Comparison of ENCODE assay signal across 13 cellular contexts in genomic region chr6:24191346-24191745, GRCh38.
DNase-seq lines count a peak whose midpoint lies in the region; ATAC-seq and TF ChIP-seq lines count a peak whose summit lies in the region.
"Had no signal": no experiment of that assay in that cellular context is flagged by ENCODE, and none has a peak within 500 bp of the region (broad histone marks: within the 10 kb centered on the region; RNA-seq: fewer than 3 reads in every experiment).

No MANE protein-coding gene starts in this region.

- H3K9me2 ChIP-seq in SK-N-SH: no peaks in the 10 kb centered on the region

- CTCF ChIA-PET in Calu3 (lab: Charles Lee): no interaction called here
- CTCF ChIA-PET in SK-N-SH (lab: Yijun Ruan, JAX): interaction anchor here (0.8 to 1.7 kb wide), 4 partner anchors 14 to 127 kb away, joined by 3 to 12 read pairs (median 3); no protein-coding TSS in a partner anchor

- TF ChIP-seq RAD21 in SK-N-SH (IDR thresholded peaks at IDR 0.05; ENCODE audit: low read length): no peak

- BruUV-seq in Calu3 (replicated peaks; lab: Mats Ljungman, UMichigan): no TSS peak

- H3K4me3 ChIP-seq in AG10803 (ENCODE audit: low read length) (no peak overlapping the region), SK-N-SH (ENCODE audit: low read depth in 2 of 2, low read length in 1 of 2) (no peak overlapping the region), fibroblast of mammary gland (ENCODE audit: control insufficient read depth, low read depth, low read length) (no peak overlapping the region)
- H3K4me3 ChIP-seq: BLaER1, GM23338 had no signal

- no peak overlapping the region for H3K9ac ChIP-seq in SK-N-SH
- H3K9ac ChIP-seq: BLaER1 had no signal

- WGBS in SK-N-SH (ENCODE audit: low lambda C conversion rate): 5% methylated on average over 2 of the region's 2 CpGs

- DNase-seq in AG10803 (ENCODE audit: low read depth) (peak; percentile 1), Calu3 (no peak), SK-N-SH (peak; percentile 68), fibroblast of mammary gland (ENCODE audit: low read depth) (peak; percentile 20), DMS79 (lab: John Stamatoyannopoulos, UW) (no peak)
- DNase-seq: AML-193; CD4-positive, alpha-beta memory T cell; GDM1; HCEC 1CT had no signal

- H3K79me2 ChIP-seq in SK-N-SH (ENCODE audit: insufficient read depth): no peaks in the 10 kb centered on the region

- peak overlapping the region in 1 of 2 experiments; percentile 98; a peak in 2 of 4 replicates for H3K27ac ChIP-seq in SK-N-SH (ENCODE audit: low read depth in 2 of 2, low read length in 1 of 2)
- H3K27ac ChIP-seq: BLaER1 had no signal

- peak overlapping the region; percentile 38 for H3K27ac Mint-ChIP-seq in Calu3 (ENCODE audit: unreplicated experiment)
- H3K27ac Mint-ChIP-seq: CD14-positive monocyte; CD4-positive, alpha-beta memory T cell; GM23338 had no signal

- H3K36me3 Mint-ChIP-seq in Calu3 (ENCODE audit: insufficient read depth, unreplicated experiment): peaks cover 32% of the 10 kb centered on the region
- H3K36me3 Mint-ChIP-seq: CD14-positive monocyte; CD4-positive, alpha-beta memory T cell had no signal

- POLR2A ChIA-PET in SK-N-SH (lab: Yijun Ruan, JAX): no interaction called here

- H3K4me2 ChIP-seq in SK-N-SH: no peak overlapping the region
- H3K4me2 ChIP-seq: BLaER1, GM23338 had no signal

- TF ChIP-seq CTCF in AG10803 (conservative IDR thresholded peaks at IDR 0.05; ENCODE audit: low read length) (no peak), Calu3 (IDR thresholded peaks at IDR 0.05; ENCODE audit: unreplicated experiment) (no peak), SK-N-SH (IDR thresholded peaks at IDR 0.05) (no peak), fibroblast of mammary gland (conservative IDR thresholded peaks at IDR 0.05; ENCODE audit: control insufficient read depth, insufficient read depth, low read depth, low read length) (no peak)

- no peaks in the 10 kb centered on the region for H3K27me3 Mint-ChIP-seq in Calu3 (ENCODE audit: unreplicated experiment)

- H3K4me1 ChIP-seq in SK-N-SH (ENCODE audit: control insufficient read depth in 1 of 2, insufficient read depth in 2 of 2, low read depth in 1 of 2, low read length in 1 of 2): peaks cover 0 to 23% of the 10 kb centered on the region in 2 experiments; a peak in 2 of 4 replicates

- H2AFZ ChIP-seq in SK-N-SH (ENCODE audit: low read depth): no peak overlapping the region
- H2AFZ ChIP-seq: GM23338 had no signal

- H3K4me1 Mint-ChIP-seq in Calu3 (ENCODE audit: low read depth, unreplicated experiment): peaks cover 48% of the 10 kb centered on the region
- H3K4me1 Mint-ChIP-seq: CD14-positive monocyte; CD4-positive, alpha-beta memory T cell; GM23338 had no signal

- peak in 1 of 2 experiments; percentile 79; a peak in 1 of 4 replicates for TF ChIP-seq EP300 in SK-N-SH (IDR thresholded peaks at IDR 0.05; ENCODE audit: borderline replicate concordance in 1 of 2, low read depth in 1 of 2, low read length in 1 of 2)

- H3F3A ChIP-seq in SK-N-SH (replicated peaks; ENCODE audit: insufficient read depth): no peaks in the 10 kb centered on the region

- no peak for ATAC-seq in GM21360 (IDR thresholded peaks at IDR 0.05; ENCODE audit: unreplicated experiment)
- ATAC-seq: GM23338 had no signal

- no peaks in the 10 kb centered on the region for H3K9me3 Mint-ChIP-seq in Calu3 (ENCODE audit: low read depth, unreplicated experiment)
- H3K9me3 Mint-ChIP-seq: CD4-positive, alpha-beta memory T cell; GM23338 had no signal

- H3K36me3 ChIP-seq in SK-N-SH (replicated peaks in 1 of 2; ENCODE audit: control insufficient read depth in 1 of 2, insufficient read depth in 2 of 2, low read length in 1 of 2): no peaks in the 10 kb centered on the region
- H3K36me3 ChIP-seq: BLaER1 had no signal

- intact Hi-C loops in Calu3 (cut with micrococcal nuclease; ENCODE audit: unreplicated experiment): no loop called here

- no peaks in the 10 kb centered on the region for H3K27me3 ChIP-seq in SK-N-SH (ENCODE audit: insufficient read depth)
- H3K27me3 ChIP-seq: BLaER1 had no signal

- H3K4me3 Mint-ChIP-seq in Calu3 (ENCODE audit: low read depth, unreplicated experiment): no peak overlapping the region
- H3K4me3 Mint-ChIP-seq: CD14-positive monocyte; CD4-positive, alpha-beta memory T cell; GM23338 had no signal

- H3K9me3 ChIP-seq in SK-N-SH: no peaks in the 10 kb centered on the region
- H3K9me3 ChIP-seq: BLaER1 had no signal

- H4K20me1 ChIP-seq in SK-N-SH (ENCODE audit: insufficient read depth): no peaks in the 10 kb centered on the region
- H4K20me1 ChIP-seq: BLaER1 had no signal

TF ChIP-seq in SK-N-SH, 30 proteins besides CTCF, POLR2A, EP300 and RAD21:
- TF ChIP-seq FOXJ3 (CRISPR knock-in tag; IDR thresholded peaks at IDR 0.05): peak; percentile 96
- no peak for TF ChIP-seq NFIC (IDR thresholded peaks at IDR 0.05; ENCODE audit: borderline replicate concordance)
- no peak for TF ChIP-seq TAF1 (IDR thresholded peaks at IDR 0.05; ENCODE audit: borderline replicate concordance, low read depth, low read length)
- no peak for TF ChIP-seq RXRA (IDR thresholded peaks at IDR 0.05; ENCODE audit: borderline replicate concordance, low read depth)
- peak; percentile 98 for TF ChIP-seq RCOR1 (IDR thresholded peaks at IDR 0.05; ENCODE audit: low read length)
- peak; percentile 72 for TF ChIP-seq TCF12 (IDR thresholded peaks at IDR 0.05)
- TF ChIP-seq TEAD4 (IDR thresholded peaks at IDR 0.05; ENCODE audit: borderline replicate concordance, insufficient read depth): no peak
- no peak for TF ChIP-seq ELF1 (IDR thresholded peaks at IDR 0.05)
- TF ChIP-seq GATA2 (CRISPR knock-in tag; IDR thresholded peaks at IDR 0.05): peak; percentile 78
- no peak for TF ChIP-seq JUND (IDR thresholded peaks at IDR 0.05)
- peak; percentile 48; the same call in 1 of the 2 replicates for TF ChIP-seq POLR2AphosphoS5 (IDR thresholded peaks at IDR 0.05; ENCODE audit: low read depth, low read length)
- TF ChIP-seq CHD2 (IDR thresholded peaks at IDR 0.05; ENCODE audit: low read length, partially characterized antibody): peak; percentile 90
- no peak for TF ChIP-seq FOSL2 (IDR thresholded peaks at IDR 0.05; ENCODE audit: borderline replicate concordance, low read depth)

Comparison
In these comparisons a context has a peak if more than half of its experiments do, and no peak if none do; other contexts are left out.
1. DNase-seq: peak in AG10803 (single experiment), SK-N-SH (single experiment) and fibroblast of mammary gland (single experiment); none in Calu3 (single experiment) and DMS79 (single experiment).